In the genomic region with DNA sequence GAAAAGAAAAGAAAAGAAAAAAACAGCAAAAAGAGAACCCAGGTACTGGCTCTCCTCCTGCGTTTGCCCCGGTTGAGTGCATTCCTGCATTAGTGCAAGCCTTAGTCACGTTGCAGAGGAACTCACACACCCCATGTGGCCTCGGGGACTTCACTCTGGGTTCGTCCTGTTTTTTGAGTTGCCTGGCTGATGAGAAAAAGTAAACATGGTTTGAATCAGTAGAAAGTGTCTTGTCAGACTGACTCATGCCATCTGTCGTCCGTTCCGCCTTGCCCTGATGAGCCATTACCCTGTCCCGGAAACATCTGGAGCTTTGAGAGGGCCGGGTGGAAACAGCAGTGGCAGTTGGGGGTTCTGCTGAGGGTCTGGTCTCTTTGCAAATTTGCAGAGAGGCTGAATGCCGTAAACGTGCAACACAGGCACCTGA, we compare ENCODE assay signal across 9 cellular contexts. TPM values are rescaled to one million over a fixed set of nuclear protein-coding genes. Genes with fewer than 3 reads are reported as not detected.
DNase-seq lines count a peak whose midpoint lies in the region; ATAC-seq and TF ChIP-seq lines count a peak whose summit lies in the region.
"Had no signal": no experiment of that assay in that cellular context is flagged by ENCODE, and none has a peak within 500 bp of the region (broad histone marks: within the 10 kb centered on the region; RNA-seq: fewer than 3 reads in every experiment).

No MANE protein-coding gene starts in this region.

- under 1% methylated on average over 12 of the region's 12 CpGs for WGBS in thymus

- DNase-seq in activated CD4-positive, CD25-positive, alpha-beta regulatory T cell treated with anti-CD3 and anti-CD28 coated beads, Interleukin-2, amount 50 U/mL, for 16 hours (ENCODE audit: low read depth, low spot score) = peak; percentile 34
- DNase-seq in activated CD4-positive, CD25-positive, alpha-beta regulatory T cell (lab: John Stamatoyannopoulos, UW) = no peak
- DNase-seq in WTC11 (ENCODE audit: low spot score) (peak; percentile 54), myocyte (ENCODE audit: low read depth) (peak; percentile 89), NCI-H2196 treated with DMSO at 0.1 percent for 48 hours (lab: John Stamatoyannopoulos, UW; ENCODE audit: unreplicated experiment) (no peak)
- DNase-seq in effector memory CD4-positive, alpha-beta T cell = peak in 2 of 3 donors; percentile 38 to 47

- no peaks in the 10 kb centered on the region for H3K27me3 Mint-ChIP-seq in WTC11 (ENCODE audit: low read depth)

- H3K9me3 ChIP-seq in effector memory CD4-positive, alpha-beta T cell (ENCODE audit: control insufficient read depth, low read length) = no peaks in the 10 kb centered on the region
- no peaks in the 10 kb centered on the region for H3K9me3 ChIP-seq in thymus (ENCODE audit: control insufficient read depth)

- ATAC-seq in HG03139 (IDR thresholded peaks at IDR 0.05; ENCODE audit: unreplicated experiment) (peak; percentile 86), WTC11 (peak; percentile 68)

- no peak overlapping the region for H3K4me3 Mint-ChIP-seq in WTC11

- no peak overlapping the region for H3K4me3 ChIP-seq in effector memory CD4-positive, alpha-beta T cell (ENCODE audit: insufficient read depth, low read depth, low read length, poor library complexity, severe bottlenecking)
- H3K4me3 ChIP-seq in thymus (ENCODE audit: low read length) = peak overlapping the region; percentile 38

- H3K36me3 ChIP-seq in effector memory CD4-positive, alpha-beta T cell (ENCODE audit: control insufficient read depth, insufficient read depth, low read length) = no peaks in the 10 kb centered on the region
- H3K36me3 ChIP-seq in thymus (ENCODE audit: control insufficient read depth, insufficient read depth) = peaks cover 5% of the 10 kb centered on the region

- H3K36me3 Mint-ChIP-seq in WTC11 = no peaks in the 10 kb centered on the region

- TF ChIP-seq CTCF in WTC11 (IDR thresholded peaks at IDR 0.05) = no peak

- POLR2A ChIA-PET in WTC11 (lab: Charles Lee) = no interaction called here

- no peaks in the 10 kb centered on the region for H3K27me3 ChIP-seq in effector memory CD4-positive, alpha-beta T cell (replicated peaks; ENCODE audit: control insufficient read depth, insufficient read depth, low read length, poor library complexity, severe bottlenecking)
- H3K27me3 ChIP-seq in thymus (ENCODE audit: control insufficient read depth, insufficient read depth) = no peaks in the 10 kb centered on the region

- H3K4me1 ChIP-seq in effector memory CD4-positive, alpha-beta T cell (ENCODE audit: control insufficient read depth, insufficient read depth, low read length, poor library complexity, severe bottlenecking) = peaks cover 60% of the 10 kb centered on the region
- peaks cover 76% of the 10 kb centered on the region for H3K4me1 ChIP-seq in thymus (ENCODE audit: control insufficient read depth, insufficient read depth, low read length)

- H3K27ac ChIP-seq in effector memory CD4-positive, alpha-beta T cell (ENCODE audit: insufficient read depth, low read length, poor library complexity, severe bottlenecking) = peak overlapping the region; percentile 50
- peak overlapping the region; percentile 93 for H3K27ac ChIP-seq in thymus (ENCODE audit: low read depth)
- H3K27ac ChIP-seq: 22Rv1 had no signal

- CTCF ChIA-PET in WTC11 (lab: Charles Lee) = no interaction called here

- peaks cover 63% of the 10 kb centered on the region for H3K4me1 Mint-ChIP-seq in WTC11

- no peaks in the 10 kb centered on the region for H3K9me3 Mint-ChIP-seq in WTC11

- peak overlapping the region; percentile 89 for H3K27ac Mint-ChIP-seq in WTC11

TF ChIP-seq in WTC11, 78 proteins besides CTCF, POLR2A, EP300 and RAD21:
- TF ChIP-seq ZNF263 (CRISPR knock-in tag; IDR thresholded peaks at IDR 0.05; ENCODE audit: low read depth) (no peak), ZNF317 (CRISPR knock-in tag; IDR thresholded peaks at IDR 0.05; ENCODE audit: borderline replicate concordance, low read depth) (no peak), RELA (CRISPR knock-in tag; IDR thresholded peaks at IDR 0.05; ENCODE audit: borderline replicate concordance) (no peak), FOXK1 (CRISPR knock-in tag; IDR thresholded peaks at IDR 0.05) (0 out of 2 replicates have a peak, but pooled peaks have one; percentile 31)
- TF ChIP-seq, protein P1, sequence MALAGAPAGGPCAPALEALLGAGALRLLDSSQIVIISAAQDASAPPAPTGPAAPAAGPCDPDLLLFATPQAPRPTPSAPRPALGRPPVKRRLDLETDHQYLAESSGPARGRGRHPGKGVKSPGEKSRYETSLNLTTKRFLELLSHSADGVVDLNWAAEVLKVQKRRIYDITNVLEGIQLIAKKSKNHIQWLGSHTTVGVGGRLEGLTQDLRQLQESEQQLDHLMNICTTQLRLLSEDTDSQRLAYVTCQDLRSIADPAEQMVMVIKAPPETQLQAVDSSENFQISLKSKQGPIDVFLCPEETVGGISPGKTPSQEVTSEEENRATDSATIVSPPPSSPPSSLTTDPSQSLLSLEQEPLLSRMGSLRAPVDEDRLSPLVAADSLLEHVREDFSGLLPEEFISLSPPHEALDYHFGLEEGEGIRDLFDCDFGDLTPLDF (CRISPR knock-in tag; IDR thresholded peaks at IDR 0.05) = no peak
- TF ChIP-seq, protein P2, sequence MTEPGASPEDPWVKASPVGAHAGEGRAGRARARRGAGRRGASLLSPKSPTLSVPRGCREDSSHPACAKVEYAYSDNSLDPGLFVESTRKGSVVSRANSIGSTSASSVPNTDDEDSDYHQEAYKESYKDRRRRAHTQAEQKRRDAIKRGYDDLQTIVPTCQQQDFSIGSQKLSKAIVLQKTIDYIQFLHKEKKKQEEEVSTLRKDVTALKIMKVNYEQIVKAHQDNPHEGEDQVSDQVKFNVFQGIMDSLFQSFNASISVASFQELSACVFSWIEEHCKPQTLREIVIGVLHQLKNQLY (CRISPR knock-in tag; IDR thresholded peaks at IDR 0.05) = no peak
- TF ChIP-seq, protein P3, sequence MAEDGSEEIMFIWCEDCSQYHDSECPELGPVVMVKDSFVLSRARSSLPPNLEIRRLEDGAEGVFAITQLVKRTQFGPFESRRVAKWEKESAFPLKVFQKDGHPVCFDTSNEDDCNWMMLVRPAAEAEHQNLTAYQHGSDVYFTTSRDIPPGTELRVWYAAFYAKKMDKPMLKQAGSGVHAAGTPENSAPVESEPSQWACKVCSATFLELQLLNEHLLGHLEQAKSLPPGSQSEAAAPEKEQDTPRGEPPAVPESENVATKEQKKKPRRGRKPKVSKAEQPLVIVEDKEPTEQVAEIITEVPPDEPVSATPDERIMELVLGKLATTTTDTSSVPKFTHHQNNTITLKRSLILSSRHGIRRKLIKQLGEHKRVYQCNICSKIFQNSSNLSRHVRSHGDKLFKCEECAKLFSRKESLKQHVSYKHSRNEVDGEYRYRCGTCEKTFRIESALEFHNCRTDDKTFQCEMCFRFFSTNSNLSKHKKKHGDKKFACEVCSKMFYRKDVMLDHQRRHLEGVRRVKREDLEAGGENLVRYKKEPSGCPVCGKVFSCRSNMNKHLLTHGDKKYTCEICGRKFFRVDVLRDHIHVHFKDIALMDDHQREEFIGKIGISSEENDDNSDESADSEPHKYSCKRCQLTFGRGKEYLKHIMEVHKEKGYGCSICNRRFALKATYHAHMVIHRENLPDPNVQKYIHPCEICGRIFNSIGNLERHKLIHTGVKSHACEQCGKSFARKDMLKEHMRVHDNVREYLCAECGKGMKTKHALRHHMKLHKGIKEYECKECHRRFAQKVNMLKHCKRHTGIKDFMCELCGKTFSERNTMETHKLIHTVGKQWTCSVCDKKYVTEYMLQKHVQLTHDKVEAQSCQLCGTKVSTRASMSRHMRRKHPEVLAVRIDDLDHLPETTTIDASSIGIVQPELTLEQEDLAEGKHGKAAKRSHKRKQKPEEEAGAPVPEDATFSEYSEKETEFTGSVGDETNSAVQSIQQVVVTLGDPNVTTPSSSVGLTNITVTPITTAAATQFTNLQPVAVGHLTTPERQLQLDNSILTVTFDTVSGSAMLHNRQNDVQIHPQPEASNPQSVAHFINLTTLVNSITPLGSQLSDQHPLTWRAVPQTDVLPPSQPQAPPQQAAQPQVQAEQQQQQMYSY (CRISPR knock-in tag; IDR thresholded peaks at IDR 0.05) = no peak
- TF ChIP-seq, protein P4, sequence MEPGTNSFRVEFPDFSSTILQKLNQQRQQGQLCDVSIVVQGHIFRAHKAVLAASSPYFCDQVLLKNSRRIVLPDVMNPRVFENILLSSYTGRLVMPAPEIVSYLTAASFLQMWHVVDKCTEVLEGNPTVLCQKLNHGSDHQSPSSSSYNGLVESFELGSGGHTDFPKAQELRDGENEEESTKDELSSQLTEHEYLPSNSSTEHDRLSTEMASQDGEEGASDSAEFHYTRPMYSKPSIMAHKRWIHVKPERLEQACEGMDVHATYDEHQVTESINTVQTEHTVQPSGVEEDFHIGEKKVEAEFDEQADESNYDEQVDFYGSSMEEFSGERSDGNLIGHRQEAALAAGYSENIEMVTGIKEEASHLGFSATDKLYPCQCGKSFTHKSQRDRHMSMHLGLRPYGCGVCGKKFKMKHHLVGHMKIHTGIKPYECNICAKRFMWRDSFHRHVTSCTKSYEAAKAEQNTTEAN (CRISPR knock-in tag; IDR thresholded peaks at IDR 0.05) = 0 out of 2 replicates have a peak, but pooled peaks have one; percentile 44
TF ChIP-seq in WTC11: peak in this region for 2.

RNA-seq across cellular contexts. Expression of a gene that starts 16.3 kb away (rescaled TPM):
- total RNA-seq in WTC11 (2021) (72.1 to 77.9 TPM (median 73.6 TPM) in 3 replicates), myocyte (487 and 559 TPM in 2 replicates)
- polyA plus RNA-seq in myocyte (2012) = 736 TPM
- polyA plus RNA-seq in thymus = 547 TPM

RNA-seq across cellular contexts. Expression of a gene that starts 44.5 kb away (rescaled TPM):
- total RNA-seq in WTC11 (2021) (0.78 to 1.0 TPM (median 1.0 TPM) in 3 replicates), myocyte (0.27 and 1.5 TPM in 2 replicates)
- polyA plus RNA-seq in myocyte (2012) = 1.1 TPM
- polyA plus RNA-seq in thymus = 1.3 TPM

Comparison
In these comparisons a context has a peak if more than half of its experiments do, and no peak if none do; other contexts are left out.
1. DNase-seq: peak in activated CD4-positive, CD25-positive, alpha-beta regulatory T cell treated with anti-CD3 and anti-CD28 coated beads, Interleukin-2, amount 50 U/mL, for 16 hours (single experiment), WTC11 (single experiment), effector memory CD4-positive, alpha-beta T cell (2 of 3) and myocyte (single experiment); none in activated CD4-positive, CD25-positive, alpha-beta regulatory T cell (0 of 4) and NCI-H2196 treated with DMSO at 0.1 percent for 48 hours (single experiment).